Comparison of ENCODE assay signal across 8 cellular contexts in the genomic region with DNA sequence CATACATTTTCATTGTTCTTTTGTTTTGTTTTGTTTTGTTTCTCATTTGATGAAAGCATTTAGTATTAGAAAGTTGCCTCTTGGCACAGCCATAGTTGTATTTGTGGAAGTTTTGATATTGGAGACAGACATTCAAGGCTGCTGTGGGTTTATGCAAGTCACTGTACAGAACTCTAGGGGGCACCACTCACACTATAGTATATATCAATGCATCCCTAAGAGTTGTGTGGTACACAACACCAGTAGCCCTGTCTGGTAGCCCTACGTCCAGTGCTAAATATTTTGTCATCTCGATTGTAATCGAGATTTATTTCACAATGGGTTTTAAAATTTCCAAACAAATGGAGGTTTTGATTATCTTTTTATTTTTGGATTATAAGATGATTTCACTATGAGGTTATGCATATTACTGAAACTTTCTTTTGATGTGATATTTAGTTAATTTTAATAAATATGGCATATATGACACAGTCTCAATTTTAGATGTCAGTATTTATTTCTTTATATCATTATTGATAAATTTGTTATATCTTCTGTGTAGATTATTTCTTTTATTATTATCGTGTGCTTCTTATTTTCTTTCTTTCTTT.
A peak's percentile ranks its signal among the peaks of the same experiment; 100 is the strongest.
DNase-seq lines count a peak whose midpoint lies in the region; ATAC-seq lines count a peak whose summit lies in the region.

No MANE protein-coding gene starts in this region.

- ATAC-seq in activated naive CD4-positive, alpha-beta T cell treated with anti-CD3 and anti-CD28 coated beads, Interleukin-2, amount 50 U/mL, for 72 hours, result peak; percentile 75 to 83
- ATAC-seq in GM21447 (IDR thresholded peaks at IDR 0.05; ENCODE audit: unreplicated experiment) (peak; percentile 81), naive B cell (ENCODE audit: low read depth in 2 of 2) (peak; percentile 77 to 94), HG03469 (IDR thresholded peaks at IDR 0.05; ENCODE audit: unreplicated experiment) (no peak)

- H3K36me3 Mint-ChIP-seq in activated naive CD4-positive, alpha-beta T cell treated with anti-CD3 and anti-CD28 coated beads, Interleukin-2, amount 50 U/mL, for 72 hours, result no peaks in the 10 kb centered on the region
- no peaks in the 10 kb centered on the region for H3K36me3 Mint-ChIP-seq in naive B cell

- H3K27me3 Mint-ChIP-seq in naive B cell, result no peaks in the 10 kb centered on the region

- H3K4me1 Mint-ChIP-seq in naive B cell, result peaks cover 6 to 9% (median 7%) of the 10 kb centered on the region in 3 donors

- H3K27ac Mint-ChIP-seq in activated naive CD4-positive, alpha-beta T cell treated with anti-CD3 and anti-CD28 coated beads, Interleukin-2, amount 50 U/mL, for 72 hours, result no peak overlapping the region
- peak overlapping the region in 1 of 6 donors; percentile 43 for H3K27ac Mint-ChIP-seq in naive B cell

- H3K9me3 Mint-ChIP-seq in activated naive CD4-positive, alpha-beta T cell treated with anti-CD3 and anti-CD28 coated beads, Interleukin-2, amount 50 U/mL, for 72 hours, result peaks cover 0 to 4% of the 10 kb centered on the region in 2 donors
- no peaks in the 10 kb centered on the region for H3K9me3 Mint-ChIP-seq in naive B cell

- no peak overlapping the region for H3K4me3 Mint-ChIP-seq in naive B cell

- DNase-seq in activated naive CD4-positive, alpha-beta T cell treated with anti-CD3 and anti-CD28 coated beads, Interleukin-2, amount 50 U/mL, for 72 hours (ENCODE audit: low spot score in 2 of 2), result no peak
- DNase-seq in activated naive CD4-positive, alpha-beta T cell treated with anti-CD3 and anti-CD28 coated beads, Interleukin-2, amount 50 U/mL, for 16 hours, result no peak
- DNase-seq in HS-5 (ENCODE audit: low read depth) (peak; percentile 15), OCI-M1 (lab: John Stamatoyannopoulos, UW) (peak; percentile 84), dermis microvascular lymphatic vessel endothelial cell (ENCODE audit: low read depth in 2 of 2) (peak; percentile 55 to 77), naive B cell (peak; percentile 31)

Comparison
In these comparisons a context has a peak if more than half of its experiments do, and no peak if none do; other contexts are left out.
1. DNase-seq: peak in HS-5 (single experiment), OCI-M1 (single experiment), dermis microvascular lymphatic vessel endothelial cell (2 of 2) and naive B cell (single experiment); none in activated naive CD4-positive, alpha-beta T cell treated with anti-CD3 and anti-CD28 coated beads, Interleukin-2, amount 50 U/mL, for 72 hours (0 of 2) and activated naive CD4-positive, alpha-beta T cell treated with anti-CD3 and anti-CD28 coated beads, Interleukin-2, amount 50 U/mL, for 16 hours (single experiment).